34 cellular contexts compared by ENCODE assay signal in the genomic region with DNA sequence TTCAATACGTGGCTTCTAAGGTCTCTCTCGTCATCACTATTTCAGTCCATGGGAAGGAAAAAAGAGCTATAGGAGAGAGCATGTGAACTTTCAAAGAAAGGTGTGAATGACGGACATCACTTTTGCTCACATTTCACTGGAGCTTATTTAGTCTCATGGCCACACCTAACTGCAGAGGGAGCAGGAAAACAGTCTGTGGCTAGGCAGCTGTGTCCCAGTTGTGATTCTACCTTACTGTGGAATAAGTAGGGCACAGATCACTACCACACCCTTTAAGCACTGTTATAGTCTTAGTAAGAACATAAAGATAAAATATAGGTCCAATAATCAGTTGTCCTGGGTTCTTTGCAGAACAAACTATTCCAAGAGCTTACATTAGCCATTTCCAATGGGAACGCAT.
"Had no signal": no experiment of that assay in that cellular context is flagged by ENCODE, and none has a peak within 500 bp of the region (broad histone marks: within the 10 kb centered on the region; RNA-seq: fewer than 3 reads in every experiment).

No MANE protein-coding gene starts in this region.

- H3K27me3 Mint-ChIP-seq: activated naive CD8-positive, alpha-beta T cell treated with anti-CD3 and anti-CD28 coated beads for 36 hours had no signal

- H3K27ac ChIP-seq: adrenal gland, body of pancreas, esophagus muscularis mucosa, foreskin keratinocyte, gastrocnemius medialis had no signal

- H3K4me1 Mint-ChIP-seq: activated CD4-positive, alpha-beta T cell treated with anti-CD3 and anti-CD28 coated beads, Interleukin-2, amount 10 ng/mL, durations not matched to agents 24 days and 14 days; activated CD8-positive, alpha-beta memory T cell treated with anti-CD3 and anti-CD28 coated beads, Interleukin-2, amount 10 ng/mL, durations not matched to agents 7 days and 5 days; activated naive CD8-positive, alpha-beta T cell treated with anti-CD3 and anti-CD28 coated beads for 36 hours had no signal

- H3K36me3 Mint-ChIP-seq: activated CD4-positive, alpha-beta memory T cell treated with anti-CD3 and anti-CD28 coated beads for 36 hours; activated CD8-positive, alpha-beta memory T cell treated with anti-CD3 and anti-CD28 coated beads, Interleukin-2, amount 10 ng/mL, durations not matched to agents 7 days and 5 days; activated naive CD4-positive, alpha-beta T cell treated with anti-CD3 and anti-CD28 coated beads, Interleukin-2, amount 50 U/mL, for 24 hours; activated naive CD8-positive, alpha-beta T cell treated with anti-CD3 and anti-CD28 coated beads for 36 hours had no signal

- H3K27ac Mint-ChIP-seq: activated CD4-positive, alpha-beta memory T cell treated with anti-CD3 and anti-CD28 coated beads for 36 hours; activated CD4-positive, alpha-beta T cell treated with anti-CD3 and anti-CD28 coated beads for 36 hours; activated CD4-positive, alpha-beta T cell treated with anti-CD3 and anti-CD28 coated beads, Interleukin-2, amount 10 ng/mL, durations not matched to agents 24 days and 14 days; activated CD8-positive, alpha-beta memory T cell treated with anti-CD3 and anti-CD28 coated beads, Interleukin-2, amount 10 ng/mL, durations not matched to agents 7 days and 5 days; activated CD8-positive, alpha-beta T cell treated with anti-CD3 and anti-CD28 coated beads, Interleukin-2, amount 10 ng/mL, durations not matched to agents 7 days and 5 days; activated naive CD4-positive, alpha-beta T cell treated with anti-CD3 and anti-CD28 coated beads for 36 hours; activated naive CD4-positive, alpha-beta T cell treated with anti-CD3 and anti-CD28 coated beads, Interleukin-2, amount 50 U/mL, for 24 hours; activated naive CD8-positive, alpha-beta T cell treated with anti-CD3 and anti-CD28 coated beads for 36 hours; activated naive CD8-positive, alpha-beta T cell treated with anti-CD3 and anti-CD28 coated beads, Interleukin-2, amount 50 U/mL, for 24 hours; activated T-helper 1 cell treated with anti-CD3 and anti-CD28 coated beads, Interleukin-12 subunit alpha, Interleukin-12 subunit beta, Interleukin-2, Interleukin-4 antibody, amounts not matched to agents 30 ng/mL and 10 ng/mL and 1 ng/mL, durations not matched to agents 14 hours and 24 hours and 36 hours; activated T-helper 2 cell treated with anti-CD3 and anti-CD28 coated beads, Interferon-gamma antibody, Interleukin-2, Interleukin-4, amounts not matched to agents 10 μg/mL and 5 μg/mL and 100 μg/mL, durations not matched to agents 14 hours and 24 hours and 36 hours; effector memory CD8-positive, alpha-beta T cell; T-helper 17 cell; T-helper 2 cell treated with Interferon-gamma antibody and Interleukin-4, amounts not matched to agents 5 μg/mL and 100 μg/mL, for 36 hours had no signal

- H3K4me3 ChIP-seq: adrenal gland, body of pancreas, esophagus muscularis mucosa, gastrocnemius medialis had no signal

- H3K9me3 Mint-ChIP-seq: activated CD4-positive, alpha-beta memory T cell treated with anti-CD3 and anti-CD28 coated beads for 36 hours; activated CD4-positive, alpha-beta T cell treated with anti-CD3 and anti-CD28 coated beads, Interleukin-2, amount 10 ng/mL, durations not matched to agents 24 days and 14 days; activated naive CD4-positive, alpha-beta T cell treated with anti-CD3 and anti-CD28 coated beads for 36 hours; activated naive CD4-positive, alpha-beta T cell treated with anti-CD3 and anti-CD28 coated beads, Interleukin-2, amount 50 U/mL, for 24 hours; activated naive CD8-positive, alpha-beta T cell treated with anti-CD3 and anti-CD28 coated beads for 36 hours; activated naive CD8-positive, alpha-beta T cell treated with anti-CD3 and anti-CD28 coated beads, Interleukin-2, amount 50 U/mL, for 24 hours; activated T-helper 1 cell treated with anti-CD3 and anti-CD28 coated beads, Interleukin-12 subunit alpha, Interleukin-12 subunit beta, Interleukin-2, Interleukin-4 antibody, amounts not matched to agents 30 ng/mL and 10 ng/mL and 1 ng/mL, durations not matched to agents 14 hours and 24 hours and 36 hours; activated T-helper 2 cell treated with anti-CD3 and anti-CD28 coated beads, Interferon-gamma antibody, Interleukin-2, Interleukin-4, amounts not matched to agents 10 μg/mL and 5 μg/mL and 100 μg/mL, durations not matched to agents 14 hours and 24 hours and 36 hours; effector memory CD8-positive, alpha-beta T cell; T-helper 2 cell treated with Interferon-gamma antibody and Interleukin-4, amounts not matched to agents 5 μg/mL and 100 μg/mL, for 36 hours had no signal

- H3K9me3 ChIP-seq: adrenal gland, body of pancreas, esophagus muscularis mucosa, gastrocnemius medialis had no signal

- H3K27me3 ChIP-seq: adrenal gland, body of pancreas, esophagus muscularis mucosa, foreskin keratinocyte, gastrocnemius medialis had no signal

- DNase-seq: activated CD4-positive, alpha-beta memory T cell treated with anti-CD3 and anti-CD28 coated beads for 36 hours; activated CD4-positive, alpha-beta T cell treated with anti-CD3 and anti-CD28 coated beads for 36 hours; activated CD4-positive, alpha-beta T cell treated with anti-CD3 and anti-CD28 coated beads, Interleukin-2, amount 10 ng/mL, durations not matched to agents 24 days and 14 days; activated CD4-positive, CD25-positive, alpha-beta regulatory T cell; activated CD4-positive, CD25-positive, alpha-beta regulatory T cell treated with anti-CD3 and anti-CD28 coated beads, Interleukin-2, amount 50 U/mL, for 72 hours; activated CD8-positive, alpha-beta memory T cell treated with anti-CD3 and anti-CD28 coated beads, Interleukin-2, amount 10 ng/mL, durations not matched to agents 7 days and 5 days; activated CD8-positive, alpha-beta memory T cell treated with anti-CD3 and anti-CD28 coated beads, Interleukin-2, amount 50 U/mL, for 4 hours; activated CD8-positive, alpha-beta T cell treated with anti-CD3 and anti-CD28 coated beads, Interleukin-2, amount 10 ng/mL, durations not matched to agents 7 days and 5 days; activated effector memory CD4-positive, alpha-beta T cell treated with anti-CD3 and anti-CD28 coated beads, Interleukin-2, amount 50 U/mL, for 16 hours; activated naive CD4-positive, alpha-beta T cell treated with anti-CD3 and anti-CD28 coated beads for 36 hours; activated naive CD8-positive, alpha-beta T cell treated with anti-CD3 and anti-CD28 coated beads for 36 hours; activated naive CD8-positive, alpha-beta T cell treated with anti-CD3 and anti-CD28 coated beads, Interleukin-2, amount 50 U/mL, for 24 hours; activated T-cell treated with anti-CD3 and anti-CD28 coated beads, Interleukin-2, amount 50 U/mL, for 1 hour; activated T-cell treated with anti-CD3 and anti-CD28 coated beads, Interleukin-2, amount 50 U/mL, for 48 hours; adrenal gland; amygdala; aorta; body of pancreas; caudate nucleus; cortex of kidney; dermis blood vessel endothelial cell; effector CD4-positive, alpha-beta T cell; effector memory CD8-positive, alpha-beta T cell; erythroblast; foreskin keratinocyte; gastrocnemius medialis; T-helper 1 cell; T-helper 17 cell; T1000 had no signal

- ATAC-seq: activated CD4-positive, alpha-beta T cell treated with anti-CD3 and anti-CD28 coated beads for 36 hours; activated CD8-positive, alpha-beta memory T cell treated with anti-CD3 and anti-CD28 coated beads, Interleukin-2, amount 10 ng/mL, durations not matched to agents 7 days and 5 days; activated CD8-positive, alpha-beta T cell treated with anti-CD3 and anti-CD28 coated beads, Interleukin-2, amount 10 ng/mL, durations not matched to agents 7 days and 5 days; activated naive CD8-positive, alpha-beta T cell treated with anti-CD3 and anti-CD28 coated beads, Interleukin-2, amount 50 U/mL, for 24 hours; body of pancreas; effector memory CD8-positive, alpha-beta T cell; foreskin keratinocyte; gastrocnemius medialis; T-helper 17 cell had no signal

- H3K4me3 Mint-ChIP-seq: activated CD4-positive, alpha-beta memory T cell treated with anti-CD3 and anti-CD28 coated beads for 36 hours; activated CD4-positive, alpha-beta T cell treated with anti-CD3 and anti-CD28 coated beads for 36 hours; activated CD4-positive, alpha-beta T cell treated with anti-CD3 and anti-CD28 coated beads, Interleukin-2, amount 10 ng/mL, durations not matched to agents 24 days and 14 days; activated CD8-positive, alpha-beta memory T cell treated with anti-CD3 and anti-CD28 coated beads, Interleukin-2, amount 10 ng/mL, durations not matched to agents 7 days and 5 days; activated CD8-positive, alpha-beta T cell treated with anti-CD3 and anti-CD28 coated beads, Interleukin-2, amount 10 ng/mL, durations not matched to agents 7 days and 5 days; activated naive CD4-positive, alpha-beta T cell treated with anti-CD3 and anti-CD28 coated beads for 36 hours; activated naive CD4-positive, alpha-beta T cell treated with anti-CD3 and anti-CD28 coated beads, Interleukin-2, amount 50 U/mL, for 24 hours; activated naive CD8-positive, alpha-beta T cell treated with anti-CD3 and anti-CD28 coated beads for 36 hours; activated naive CD8-positive, alpha-beta T cell treated with anti-CD3 and anti-CD28 coated beads, Interleukin-2, amount 50 U/mL, for 24 hours; activated T-helper 1 cell treated with anti-CD3 and anti-CD28 coated beads, Interleukin-12 subunit alpha, Interleukin-12 subunit beta, Interleukin-2, Interleukin-4 antibody, amounts not matched to agents 30 ng/mL and 10 ng/mL and 1 ng/mL, durations not matched to agents 14 hours and 24 hours and 36 hours; effector memory CD8-positive, alpha-beta T cell; T-helper 2 cell treated with Interferon-gamma antibody and Interleukin-4, amounts not matched to agents 5 μg/mL and 100 μg/mL, for 36 hours had no signal

- H3K36me3 ChIP-seq: adrenal gland, esophagus muscularis mucosa, gastrocnemius medialis had no signal
